ENCODE assay signal across 8 cellular contexts in the genomic region with DNA sequence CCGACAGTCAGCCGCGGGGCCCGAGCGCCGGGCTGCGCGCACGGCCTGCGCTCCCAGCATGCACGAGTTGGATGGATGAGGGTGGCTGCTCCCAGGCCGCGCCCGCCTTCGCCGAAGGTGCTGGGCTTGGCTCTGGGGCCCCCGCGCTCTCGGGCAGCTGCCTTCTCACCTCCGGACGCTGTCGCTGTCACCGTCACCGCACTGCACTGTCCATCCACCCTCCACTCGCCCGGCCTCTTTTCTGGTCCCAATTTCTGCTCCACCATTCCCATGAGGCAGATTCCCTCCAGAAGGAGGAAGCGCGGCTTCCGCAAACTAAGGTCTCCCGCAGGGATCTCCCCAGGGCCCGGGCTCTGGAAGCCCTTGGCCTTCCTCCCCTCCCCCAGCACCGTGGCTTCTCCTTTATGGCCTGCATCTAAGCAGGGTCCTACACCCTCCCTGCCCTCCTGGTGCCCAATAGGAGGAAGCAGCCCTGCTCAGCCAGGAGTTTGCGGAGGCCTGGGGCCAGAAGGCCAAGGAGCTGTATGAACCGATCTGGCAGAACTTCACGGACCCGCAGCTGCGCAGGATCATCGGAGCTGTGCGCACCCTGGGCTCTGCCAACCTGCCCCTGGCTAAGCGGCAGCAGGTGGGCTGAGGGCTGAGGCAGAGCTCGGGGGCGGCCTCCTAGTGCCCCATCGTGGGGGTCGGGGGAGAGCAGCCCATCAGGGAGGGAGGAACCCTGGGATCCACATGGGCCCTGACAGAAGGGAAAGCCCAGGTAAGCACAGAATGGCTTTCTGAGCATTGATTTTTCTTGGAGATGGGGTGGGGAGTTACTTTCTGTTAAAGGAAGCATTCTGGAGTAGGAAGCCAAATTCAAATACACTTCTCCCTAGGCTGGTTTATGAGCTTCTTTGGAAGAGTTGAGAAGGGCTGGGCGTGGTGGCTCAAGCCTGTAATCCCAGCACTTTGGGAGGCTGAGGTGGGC. TPM values are rescaled to one million over a fixed set of nuclear protein-coding genes. Genes with fewer than 3 reads are reported as not detected.
DNase-seq lines count a peak whose midpoint lies in the region; ATAC-seq, FAIRE-seq and TF ChIP-seq lines count a peak whose summit lies in the region.

No MANE protein-coding gene starts in this region.

- no peaks in the 10 kb centered on the region for H4K20me1 ChIP-seq in H9 (ENCODE audit: control insufficient read depth, insufficient read depth, insufficient read length)

- no peak overlapping the region for H3K56ac ChIP-seq in H9 (ENCODE audit: insufficient read length, low read depth, low read length)

- intact Hi-C loops in right cardiac atrium (cut with DNase I), result loop anchor here (2.0 to 10.0 kb wide), 5 partner anchors 35 to 53 kb away; no protein-coding TSS in a partner anchor

- H2BK5ac ChIP-seq in H9 (ENCODE audit: insufficient read length, low read length), result no peak overlapping the region

- no peak overlapping the region for H2AK5ac ChIP-seq in H9 (ENCODE audit: insufficient read length, low read length)

- peak overlapping the region; percentile 72 to 90 for H3K4me3 Mint-ChIP-seq in H9

- H3K4ac ChIP-seq in H9 (ENCODE audit: low read depth, low read length), result no peak overlapping the region

- TF ChIP-seq CTCF in H9 (conservative IDR thresholded peaks at IDR 0.05), result no peak
- no peak for TF ChIP-seq CTCF in WERI-Rb-1 (IDR thresholded peaks at IDR 0.05; ENCODE audit: low read depth, low read length)

- H2AFZ ChIP-seq in H9 (ENCODE audit: low read length), result no peak overlapping the region

- no peaks in the 10 kb centered on the region for H3K36me3 Mint-ChIP-seq in H9 (ENCODE audit: insufficient read depth in 1 of 3, low read depth in 3 of 3)

- no peak overlapping the region for H3T11ph ChIP-seq in H9 (ENCODE audit: low read length)

- no peaks in the 10 kb centered on the region; the same call in 1 of the 2 replicates for H3K4me1 ChIP-seq in H9 (ENCODE audit: insufficient read depth, low read length)
- peaks cover 13% of the 10 kb centered on the region for H3K4me1 ChIP-seq in right cardiac atrium (ENCODE audit: control insufficient read depth, insufficient read depth, low read length)

- H3K79me2 ChIP-seq in H9 (ENCODE audit: insufficient read depth, low read length), result no peaks in the 10 kb centered on the region

- no peak for ATAC-seq in right cardiac atrium
- no peak for ATAC-seq in GM21423 (IDR thresholded peaks at IDR 0.05; ENCODE audit: unreplicated experiment)
- ATAC-seq in GM21360 (IDR thresholded peaks at IDR 0.05; ENCODE audit: unreplicated experiment), result no peak

- H3K27ac Mint-ChIP-seq in H9, result peak overlapping the region in 1 of 3 experiments; percentile 29; a peak in 2 of 7 replicates

- no peak overlapping the region for H3K14ac ChIP-seq in H9 (ENCODE audit: insufficient read depth, low read length)

- no peaks in the 10 kb centered on the region for H3K79me1 ChIP-seq in H9 (ENCODE audit: insufficient read depth, low read depth, low read length, poor library complexity, severe bottlenecking)

- H3K4me1 Mint-ChIP-seq in H9, result peaks cover 19 to 30% of the 10 kb centered on the region in 2 experiments

- H3K23ac ChIP-seq in H9 (ENCODE audit: insufficient read length, low read depth, low read length), result no peak overlapping the region

- no peak overlapping the region for H4K5ac ChIP-seq in H9 (ENCODE audit: insufficient read length, low read depth, low read length)

- H3K9ac ChIP-seq in H9 (ENCODE audit: extremely low read depth, insufficient read length, low read length), result no peak overlapping the region

- H2BK15ac ChIP-seq in H9 (ENCODE audit: low read depth, low read length), result no peak overlapping the region

- H3K27ac ChIP-seq in H9 (ENCODE audit: insufficient read length, low read depth, low read length), result no peak overlapping the region
- H3K27ac ChIP-seq in WERI-Rb-1, result peak overlapping the region; percentile 93
- no peak overlapping the region for H3K27ac ChIP-seq in right cardiac atrium (ENCODE audit: low read length)
- H3K27ac ChIP-seq in skin epidermis, result peak overlapping the region in 3 of 21 experiments; percentile 44 to 65 (median 49)

- H3K9me3 ChIP-seq in H9 (ENCODE audit: control insufficient read depth, low read depth, low read length) (no peaks in the 10 kb centered on the region), WERI-Rb-1 (ENCODE audit: severe bottlenecking) (no peaks in the 10 kb centered on the region), right cardiac atrium (ENCODE audit: control insufficient read depth, low read length) (no peaks in the 10 kb centered on the region)

- H2BK20ac ChIP-seq in H9 (ENCODE audit: low read depth, low read length, poor library complexity, severe bottlenecking), result no peak overlapping the region

- H3K9me3 Mint-ChIP-seq in H9, result no peaks in the 10 kb centered on the region

- WGBS in H9 (ENCODE audit: extremely low coverage, insufficient read length, low lambda C conversion rate), result no CpG with 5 or more reads among the region's 45 CpGs
- 12% methylated on average over 45 of the region's 45 CpGs for WGBS in right cardiac atrium

- H3K36me3 ChIP-seq in WERI-Rb-1, result no peaks in the 10 kb centered on the region

- no peak overlapping the region for H2BK120ac ChIP-seq in H9 (ENCODE audit: low read depth, low read length, poor library complexity, severe bottlenecking)

- peaks cover 13% of the 10 kb centered on the region for H3K23me2 ChIP-seq in H9 (ENCODE audit: insufficient read length, low read depth, low read length, poor library complexity, severe bottlenecking)

- no peaks in the 10 kb centered on the region; the same call in 1 of the 2 replicates for H3K27me3 ChIP-seq in H9 (ENCODE audit: insufficient read depth, low read length)
- H3K27me3 ChIP-seq in WERI-Rb-1 (ENCODE audit: insufficient read depth, low read depth, severe bottlenecking), result no peaks in the 10 kb centered on the region
- H3K27me3 ChIP-seq in right cardiac atrium (ENCODE audit: control insufficient read depth, insufficient read depth), result no peaks in the 10 kb centered on the region

- peaks cover 42% of the 10 kb centered on the region for H3K27me3 Mint-ChIP-seq in H9 (ENCODE audit: low read depth)

- H3K4me2 ChIP-seq in H9 (ENCODE audit: insufficient read depth, insufficient read length, low read length), result peak overlapping the region; percentile 22

- no peak for FAIRE-seq in RCC 7860 (lab: Jason Lieb, UNC)

- DNase-seq in AG20443 (ENCODE audit: low spot score) (peak; percentile 39), H9 (peak; percentile 73), WERI-Rb-1 (peak; percentile 60), right cardiac atrium (peak in 2 of 3 donors; percentile 59 to 60), RCC 7860 (ENCODE audit: low spot score) (no peak)

- no peak overlapping the region for H4K8ac ChIP-seq in H9 (replicated peaks; ENCODE audit: insufficient read length, low read depth, low read length)

- H3K4me3 ChIP-seq in WERI-Rb-1 (ENCODE audit: low read depth, low read length), result peak overlapping the region; percentile 44
- H3K4me3 ChIP-seq in right cardiac atrium (ENCODE audit: low read length), result peak overlapping the region; percentile 72
- H3K4me3 ChIP-seq in skin epidermis, result peak overlapping the region; percentile 43 to 57 (median 49)

- H3K18ac ChIP-seq in H9 (ENCODE audit: insufficient read length, low read depth, low read length), result no peak overlapping the region

- no peak overlapping the region for H2BK12ac ChIP-seq in H9 (ENCODE audit: insufficient read length, low read depth, low read length)

- no peak overlapping the region for H4K91ac ChIP-seq in H9 (ENCODE audit: insufficient read length, low read depth, low read length)

RNA-seq across cellular contexts. Expression of a gene that starts 0.9 kb away (rescaled TPM):
- total RNA-seq in H9 (2021) (4.8 and 5.4 TPM in 2 replicates), right cardiac atrium (10 to 100 TPM in 1 of 4 donors, 1 to 10 TPM in 3; 4.0 to 10.1 (median 6.7) TPM)
- 5.1 TPM for polyA plus RNA-seq in right cardiac atrium

RNA-seq across cellular contexts. Expression of a gene that starts 31.6 kb away (rescaled TPM):
- total RNA-seq in H9 (2021) (20.7 and 21.8 TPM in 2 replicates), right cardiac atrium (10 to 100 TPM; 19.2 to 26.5 (median 24.0) TPM)
- 20.2 TPM for polyA plus RNA-seq in right cardiac atrium

RNA-seq across cellular contexts. Expression of a gene that starts 45.4 kb away (rescaled TPM):
- total RNA-seq in H9 (2021), result 1.6 and 2.3 TPM in 2 replicates
- total RNA-seq in right cardiac atrium, result not detected
- not detected for polyA plus RNA-seq in right cardiac atrium
